In the genomic region with DNA sequence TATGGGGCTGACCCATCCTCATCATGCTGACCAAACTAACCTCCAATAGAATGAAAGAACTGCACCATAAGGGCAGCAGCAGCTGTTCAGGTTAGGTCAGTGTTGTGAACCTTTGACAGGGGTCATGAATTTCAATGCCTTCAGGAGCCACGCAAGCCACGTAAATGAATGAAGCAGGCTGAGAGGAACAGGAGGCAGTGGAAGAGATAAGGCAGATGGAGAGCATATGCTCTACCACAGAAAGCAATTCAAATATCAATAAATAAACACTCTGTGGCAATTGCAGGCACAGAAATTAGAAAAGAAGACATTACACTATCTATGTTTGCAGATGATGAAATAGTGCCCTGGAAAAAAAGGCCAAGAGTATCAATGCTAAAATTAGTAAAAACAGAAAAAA, we compare ENCODE assay signal across 1 cellular context.
A peak's percentile ranks its signal among the peaks of the same experiment; 100 is the strongest.
TF ChIP-seq lines count a peak whose summit lies in the region.

No MANE protein-coding gene starts in this region.

TF ChIP-seq in SK-N-SH, 30 proteins besides CTCF, POLR2A, EP300 and RAD21 (continued from another document):
- TF ChIP-seq, protein P1, sequence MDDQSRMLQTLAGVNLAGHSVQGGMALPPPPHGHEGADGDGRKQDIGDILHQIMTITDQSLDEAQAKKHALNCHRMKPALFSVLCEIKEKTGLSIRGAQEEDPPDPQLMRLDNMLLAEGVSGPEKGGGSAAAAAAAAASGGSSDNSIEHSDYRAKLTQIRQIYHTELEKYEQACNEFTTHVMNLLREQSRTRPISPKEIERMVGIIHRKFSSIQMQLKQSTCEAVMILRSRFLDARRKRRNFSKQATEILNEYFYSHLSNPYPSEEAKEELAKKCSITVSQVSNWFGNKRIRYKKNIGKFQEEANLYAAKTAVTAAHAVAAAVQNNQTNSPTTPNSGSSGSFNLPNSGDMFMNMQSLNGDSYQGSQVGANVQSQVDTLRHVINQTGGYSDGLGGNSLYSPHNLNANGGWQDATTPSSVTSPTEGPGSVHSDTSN (IDR thresholded peaks at IDR 0.05) = peak; percentile 31; the same call in 1 of the 2 replicates
- TF ChIP-seq RCOR1 (IDR thresholded peaks at IDR 0.05; ENCODE audit: low read length) (peak; percentile 43; the same call in 1 of the 2 replicates), SIN3A (IDR thresholded peaks at IDR 0.05; ENCODE audit: borderline replicate concordance, low read depth, low read length) (no peak), JUND (IDR thresholded peaks at IDR 0.05) (no peak), FOSL2 (IDR thresholded peaks at IDR 0.05; ENCODE audit: borderline replicate concordance, low read depth) (no peak), NFIC (IDR thresholded peaks at IDR 0.05; ENCODE audit: borderline replicate concordance) (no peak), NRF1 (IDR thresholded peaks at IDR 0.05; ENCODE audit: low read depth, low read length) (no peak), RFX5 (IDR thresholded peaks at IDR 0.05; ENCODE audit: low read length) (no peak), ELF1 (IDR thresholded peaks at IDR 0.05) (no peak), TCF12 (IDR thresholded peaks at IDR 0.05) (peak; percentile 65), TAF1 (IDR thresholded peaks at IDR 0.05; ENCODE audit: borderline replicate concordance, low read depth, low read length) (no peak), MEF2A (IDR thresholded peaks at IDR 0.05; ENCODE audit: borderline replicate concordance, low read depth) (no peak), EZH2phosphoT487 (IDR thresholded peaks at IDR 0.05; ENCODE audit: borderline replicate concordance, low read depth) (no peak), SMC3 (IDR thresholded peaks at IDR 0.05; ENCODE audit: low read depth, low read length) (no peak), CHD2 (IDR thresholded peaks at IDR 0.05; ENCODE audit: low read length, partially characterized antibody) (peak; percentile 51), FOXM1 (IDR thresholded peaks at IDR 0.05; ENCODE audit: low read depth) (no peak), MXI1 (IDR thresholded peaks at IDR 0.05; ENCODE audit: low read depth, low read length) (no peak), GATA2 (CRISPR knock-in tag; IDR thresholded peaks at IDR 0.05) (peak; percentile 64), GABPA (IDR thresholded peaks at IDR 0.05; ENCODE audit: low read depth) (no peak), FOXJ3 (CRISPR knock-in tag; IDR thresholded peaks at IDR 0.05) (peak; percentile 63; the same call in 1 of the 2 replicates), POLR2AphosphoS5 (IDR thresholded peaks at IDR 0.05; ENCODE audit: low read depth, low read length) (no peak), YY1 (IDR thresholded peaks at IDR 0.05; ENCODE audit: low read depth) (no peak), TEAD4 (IDR thresholded peaks at IDR 0.05; ENCODE audit: borderline replicate concordance, insufficient read depth) (no peak)
- TF ChIP-seq, protein P2, sequence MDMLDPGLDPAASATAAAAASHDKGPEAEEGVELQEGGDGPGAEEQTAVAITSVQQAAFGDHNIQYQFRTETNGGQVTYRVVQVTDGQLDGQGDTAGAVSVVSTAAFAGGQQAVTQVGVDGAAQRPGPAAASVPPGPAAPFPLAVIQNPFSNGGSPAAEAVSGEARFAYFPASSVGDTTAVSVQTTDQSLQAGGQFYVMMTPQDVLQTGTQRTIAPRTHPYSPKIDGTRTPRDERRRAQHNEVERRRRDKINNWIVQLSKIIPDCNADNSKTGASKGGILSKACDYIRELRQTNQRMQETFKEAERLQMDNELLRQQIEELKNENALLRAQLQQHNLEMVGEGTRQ (IDR thresholded peaks at IDR 0.05; ENCODE audit: borderline replicate concordance, low read depth, low read length) = no peak
- TF ChIP-seq, protein P3, sequence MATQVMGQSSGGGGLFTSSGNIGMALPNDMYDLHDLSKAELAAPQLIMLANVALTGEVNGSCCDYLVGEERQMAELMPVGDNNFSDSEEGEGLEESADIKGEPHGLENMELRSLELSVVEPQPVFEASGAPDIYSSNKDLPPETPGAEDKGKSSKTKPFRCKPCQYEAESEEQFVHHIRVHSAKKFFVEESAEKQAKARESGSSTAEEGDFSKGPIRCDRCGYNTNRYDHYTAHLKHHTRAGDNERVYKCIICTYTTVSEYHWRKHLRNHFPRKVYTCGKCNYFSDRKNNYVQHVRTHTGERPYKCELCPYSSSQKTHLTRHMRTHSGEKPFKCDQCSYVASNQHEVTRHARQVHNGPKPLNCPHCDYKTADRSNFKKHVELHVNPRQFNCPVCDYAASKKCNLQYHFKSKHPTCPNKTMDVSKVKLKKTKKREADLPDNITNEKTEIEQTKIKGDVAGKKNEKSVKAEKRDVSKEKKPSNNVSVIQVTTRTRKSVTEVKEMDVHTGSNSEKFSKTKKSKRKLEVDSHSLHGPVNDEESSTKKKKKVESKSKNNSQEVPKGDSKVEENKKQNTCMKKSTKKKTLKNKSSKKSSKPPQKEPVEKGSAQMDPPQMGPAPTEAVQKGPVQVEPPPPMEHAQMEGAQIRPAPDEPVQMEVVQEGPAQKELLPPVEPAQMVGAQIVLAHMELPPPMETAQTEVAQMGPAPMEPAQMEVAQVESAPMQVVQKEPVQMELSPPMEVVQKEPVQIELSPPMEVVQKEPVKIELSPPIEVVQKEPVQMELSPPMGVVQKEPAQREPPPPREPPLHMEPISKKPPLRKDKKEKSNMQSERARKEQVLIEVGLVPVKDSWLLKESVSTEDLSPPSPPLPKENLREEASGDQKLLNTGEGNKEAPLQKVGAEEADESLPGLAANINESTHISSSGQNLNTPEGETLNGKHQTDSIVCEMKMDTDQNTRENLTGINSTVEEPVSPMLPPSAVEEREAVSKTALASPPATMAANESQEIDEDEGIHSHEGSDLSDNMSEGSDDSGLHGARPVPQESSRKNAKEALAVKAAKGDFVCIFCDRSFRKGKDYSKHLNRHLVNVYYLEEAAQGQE (IDR thresholded peaks at IDR 0.05; ENCODE audit: low read depth, low read length) = no peak
- TF ChIP-seq, protein P4, sequence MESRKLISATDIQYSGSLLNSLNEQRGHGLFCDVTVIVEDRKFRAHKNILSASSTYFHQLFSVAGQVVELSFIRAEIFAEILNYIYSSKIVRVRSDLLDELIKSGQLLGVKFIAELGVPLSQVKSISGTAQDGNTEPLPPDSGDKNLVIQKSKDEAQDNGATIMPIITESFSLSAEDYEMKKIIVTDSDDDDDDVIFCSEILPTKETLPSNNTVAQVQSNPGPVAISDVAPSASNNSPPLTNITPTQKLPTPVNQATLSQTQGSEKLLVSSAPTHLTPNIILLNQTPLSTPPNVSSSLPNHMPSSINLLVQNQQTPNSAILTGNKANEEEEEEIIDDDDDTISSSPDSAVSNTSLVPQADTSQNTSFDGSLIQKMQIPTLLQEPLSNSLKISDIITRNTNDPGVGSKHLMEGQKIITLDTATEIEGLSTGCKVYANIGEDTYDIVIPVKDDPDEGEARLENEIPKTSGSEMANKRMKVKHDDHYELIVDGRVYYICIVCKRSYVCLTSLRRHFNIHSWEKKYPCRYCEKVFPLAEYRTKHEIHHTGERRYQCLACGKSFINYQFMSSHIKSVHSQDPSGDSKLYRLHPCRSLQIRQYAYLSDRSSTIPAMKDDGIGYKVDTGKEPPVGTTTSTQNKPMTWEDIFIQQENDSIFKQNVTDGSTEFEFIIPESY (IDR thresholded peaks at IDR 0.05; ENCODE audit: borderline replicate concordance, low read depth) = no peak
- TF ChIP-seq, protein P5, sequence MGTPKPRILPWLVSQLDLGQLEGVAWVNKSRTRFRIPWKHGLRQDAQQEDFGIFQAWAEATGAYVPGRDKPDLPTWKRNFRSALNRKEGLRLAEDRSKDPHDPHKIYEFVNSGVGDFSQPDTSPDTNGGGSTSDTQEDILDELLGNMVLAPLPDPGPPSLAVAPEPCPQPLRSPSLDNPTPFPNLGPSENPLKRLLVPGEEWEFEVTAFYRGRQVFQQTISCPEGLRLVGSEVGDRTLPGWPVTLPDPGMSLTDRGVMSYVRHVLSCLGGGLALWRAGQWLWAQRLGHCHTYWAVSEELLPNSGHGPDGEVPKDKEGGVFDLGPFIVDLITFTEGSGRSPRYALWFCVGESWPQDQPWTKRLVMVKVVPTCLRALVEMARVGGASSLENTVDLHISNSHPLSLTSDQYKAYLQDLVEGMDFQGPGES (IDR thresholded peaks at IDR 0.05; ENCODE audit: low read depth, low read length) = no peak
- TF ChIP-seq, protein P6, sequence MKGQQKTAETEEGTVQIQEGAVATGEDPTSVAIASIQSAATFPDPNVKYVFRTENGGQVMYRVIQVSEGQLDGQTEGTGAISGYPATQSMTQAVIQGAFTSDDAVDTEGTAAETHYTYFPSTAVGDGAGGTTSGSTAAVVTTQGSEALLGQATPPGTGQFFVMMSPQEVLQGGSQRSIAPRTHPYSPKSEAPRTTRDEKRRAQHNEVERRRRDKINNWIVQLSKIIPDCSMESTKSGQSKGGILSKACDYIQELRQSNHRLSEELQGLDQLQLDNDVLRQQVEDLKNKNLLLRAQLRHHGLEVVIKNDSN (IDR thresholded peaks at IDR 0.05; ENCODE audit: borderline replicate concordance, low read depth) = no peak
- TF ChIP-seq, protein P7, sequence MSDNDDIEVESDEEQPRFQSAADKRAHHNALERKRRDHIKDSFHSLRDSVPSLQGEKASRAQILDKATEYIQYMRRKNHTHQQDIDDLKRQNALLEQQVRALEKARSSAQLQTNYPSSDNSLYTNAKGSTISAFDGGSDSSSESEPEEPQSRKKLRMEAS (IDR thresholded peaks at IDR 0.05; ENCODE audit: low read depth) = no peak
